In genomic region chr12:3022411-3022810, GRCh38 we compare ENCODE assay signal across 21 cellular contexts.
"Had no signal": no experiment of that assay in that cellular context is flagged by ENCODE, and none has a peak within 500 bp of the region (broad histone marks: within the 10 kb centered on the region; RNA-seq: fewer than 3 reads in every experiment).

No MANE protein-coding gene starts in this region.

- H3K4me3 ChIP-seq: coronary artery, gastrocnemius medialis, lung, psoas muscle, skin epidermis had no signal

- FAIRE-seq: kidney had no signal

- H3K36me3 Mint-ChIP-seq: immature natural killer cell, naive B cell had no signal

- H3K27me3 Mint-ChIP-seq: naive B cell had no signal

- H3K27ac ChIP-seq: coronary artery, neutrophil, psoas muscle, skin epidermis had no signal

- H3K9me3 ChIP-seq: gastrocnemius medialis, neutrophil, psoas muscle had no signal

- H3K4me1 ChIP-seq: psoas muscle had no signal

- H3K36me3 ChIP-seq: neutrophil had no signal

- H3K27ac Mint-ChIP-seq: immature natural killer cell had no signal

- H3K4me3 Mint-ChIP-seq: immature natural killer cell, naive B cell, nephron had no signal

- H3K9me3 Mint-ChIP-seq: immature natural killer cell, nephron had no signal

- ATAC-seq: esophagus mucosa, left cardiac atrium, left ventricle myocardium superior, sciatic nerve had no signal

- DNase-seq: effector CD4-positive, alpha-beta T cell; gastrocnemius medialis; immature natural killer cell; kidney; left cardiac atrium; left ventricle myocardium superior; mesenchymal stem cell; midbrain; naive B cell; retina; stimulated activated CD4-positive, alpha-beta T cell treated with anti-CD3 and anti-CD28 coated beads, Interleukin-12 subunit alpha, Interleukin-12 subunit beta, amount 100 ng/mL, for 4 hours; stimulated activated naive CD4-positive, alpha-beta T cell treated with Interleukin-2 at 50 U/mL for 16 hours; trophoblast cell had no signal

- H3K27me3 ChIP-seq: gastrocnemius medialis had no signal

- H3K4me1 Mint-ChIP-seq: immature natural killer cell, naive B cell had no signal
